In genomic region chr9:109036744-109037680, GRCh38 we compare ENCODE assay signal across 15 cellular contexts. TPM values are rescaled to one million over a fixed set of nuclear protein-coding genes. Genes with fewer than 3 reads are reported as not detected.
DNase-seq lines count a peak whose midpoint lies in the region; ATAC-seq and TF ChIP-seq lines count a peak whose summit lies in the region.
"Had no signal": no experiment of that assay in that cellular context is flagged by ENCODE, and none has a peak within 500 bp of the region (broad histone marks: within the 10 kb centered on the region; RNA-seq: fewer than 3 reads in every experiment).

No MANE protein-coding gene starts in this region.

- H3K18ac ChIP-seq in H9 (ENCODE audit: insufficient read length, low read depth, low read length) = no peak overlapping the region

- no peak overlapping the region for H3K56ac ChIP-seq in H9 (ENCODE audit: insufficient read length, low read depth, low read length)

- ATAC-seq in HCT116 (peak; percentile 24), activated B cell treated with CpG ODN at 0.5 μM for 24 hours (ENCODE audit: low read depth) (no peak), left ventricle myocardium superior (peak; percentile 61), GM19463 (IDR thresholded peaks at IDR 0.05; ENCODE audit: unreplicated experiment) (no peak), GM21423 (IDR thresholded peaks at IDR 0.05; ENCODE audit: unreplicated experiment) (no peak)
- ATAC-seq in activated CD8-positive, alpha-beta T cell treated with anti-CD3 and anti-CD28 coated beads, Interleukin-2, amount 10 ng/mL, durations not matched to agents 7 days and 5 days = no peak
- ATAC-seq: stimulated activated naive CD8-positive, alpha-beta T cell treated with anti-CD3 and anti-CD28 coated beads, Interleukin-15, Interleukin-2, amounts not matched to agents 100 U/mL and 50 U/mL, for 24 hours had no signal

- DNase-seq in HCT116 (ENCODE audit: low read depth, low spot score) (no peak), activated B cell treated with CpG ODN at 0.5 μM for 24 hours (no peak), left ventricle myocardium superior (no peak), smooth muscle cell (lab: John Stamatoyannopoulos, UW; ENCODE audit: unreplicated experiment) (no peak), H9 (no peak)
- DNase-seq in activated CD8-positive, alpha-beta T cell treated with anti-CD3 and anti-CD28 coated beads, Interleukin-2, amount 10 ng/mL, durations not matched to agents 7 days and 5 days = no peak
- DNase-seq: activated CD4-positive, alpha-beta T cell treated with anti-CD3 and anti-CD28 coated beads for 1 hour; activated gamma-delta T cell; colonic mucosa; NCI-H446; stimulated activated CD4-positive, alpha-beta T cell treated with anti-CD3 and anti-CD28 coated beads, Interleukin-2, amount 100 ng/mL, for 48 hours; stimulated activated naive CD8-positive, alpha-beta T cell treated with anti-CD3 and anti-CD28 coated beads, Interleukin-15, Interleukin-2, amounts not matched to agents 100 U/mL and 50 U/mL, for 24 hours had no signal

- no peak overlapping the region for H4K5ac ChIP-seq in H9 (ENCODE audit: insufficient read length, low read depth, low read length)

- H4K91ac ChIP-seq in H9 (ENCODE audit: insufficient read length, low read depth, low read length) = no peak overlapping the region

- BruUV-seq in HCT116 (replicated peaks; lab: Mats Ljungman, UMichigan) = no TSS peak

- H3K9me2 ChIP-seq in HCT116 (ENCODE audit: insufficient read depth) = no peaks in the 10 kb centered on the region

- H3K27me3 Mint-ChIP-seq in activated B cell treated with CpG ODN at 0.5 μM for 24 hours = no peaks in the 10 kb centered on the region
- no peaks in the 10 kb centered on the region for H3K27me3 Mint-ChIP-seq in activated CD8-positive, alpha-beta T cell treated with anti-CD3 and anti-CD28 coated beads, Interleukin-2, amount 10 ng/mL, durations not matched to agents 7 days and 5 days (ENCODE audit: low read depth)
- H3K27me3 Mint-ChIP-seq in H9 (ENCODE audit: low read depth) = no peaks in the 10 kb centered on the region

- H3K79me2 ChIP-seq in HCT116 (ENCODE audit: insufficient read depth, low read length) (0 out of 2 replicates have a peak, but pooled peaks cover 11% of the 10 kb centered on the region), smooth muscle cell (ENCODE audit: low read depth) (no peaks in the 10 kb centered on the region), H9 (ENCODE audit: insufficient read depth, low read length) (no peaks in the 10 kb centered on the region)

- WGBS in smooth muscle cell (ENCODE audit: low lambda C conversion rate) = 92% methylated on average over 6 of the region's 6 CpGs
- WGBS in H9 (ENCODE audit: extremely low coverage, insufficient read length, low lambda C conversion rate) = no CpG with 5 or more reads among the region's 6 CpGs

- H2BK5ac ChIP-seq in H9 (ENCODE audit: insufficient read length, low read length) = no peak overlapping the region

- H3K36me3 ChIP-seq in HCT116 (ENCODE audit: control insufficient read depth in 1 of 2, insufficient read depth in 2 of 2, low read length in 2 of 2) (peaks cover 4 to 15% of the 10 kb centered on the region in 2 experiments; a peak in 2 of 4 replicates), smooth muscle cell (ENCODE audit: low read depth) (peaks cover under 1% of the 10 kb centered on the region)
- H3K36me3 ChIP-seq: colonic mucosa had no signal

- H3K9me3 Mint-ChIP-seq in activated B cell treated with CpG ODN at 0.5 μM for 24 hours (peaks cover 2% of the 10 kb centered on the region), H9 (no peaks in the 10 kb centered on the region)
- no peaks in the 10 kb centered on the region for H3K9me3 Mint-ChIP-seq in activated CD8-positive, alpha-beta T cell treated with anti-CD3 and anti-CD28 coated beads, Interleukin-2, amount 10 ng/mL, durations not matched to agents 7 days and 5 days (ENCODE audit: insufficient read depth)

- 0 out of 4 replicates have a peak overlapping the region, but pooled peaks of 1 of the 2 experiments have one; percentile 14 for H3K4me3 ChIP-seq in HCT116 (replicated peaks in 1 of 2; ENCODE audit: low read depth in 1 of 2, low read length in 2 of 2)
- no peak overlapping the region for H3K4me3 ChIP-seq in smooth muscle cell
- H3K4me3 ChIP-seq: colonic mucosa had no signal

- H3K27ac ChIP-seq in HCT116 (ENCODE audit: low read depth, low read length) (peak overlapping the region; percentile 67), smooth muscle cell (ENCODE audit: low read depth) (peak overlapping the region; percentile 79), H9 (ENCODE audit: insufficient read length, low read depth, low read length) (no peak overlapping the region)
- H3K27ac ChIP-seq: colonic mucosa, foreskin keratinocyte had no signal

- H3K4me1 Mint-ChIP-seq in activated B cell treated with CpG ODN at 0.5 μM for 24 hours = no peaks in the 10 kb centered on the region
- H3K4me1 Mint-ChIP-seq in activated CD8-positive, alpha-beta T cell treated with anti-CD3 and anti-CD28 coated beads, Interleukin-2, amount 10 ng/mL, durations not matched to agents 7 days and 5 days (ENCODE audit: low read depth) = no peaks in the 10 kb centered on the region
- H3K4me1 Mint-ChIP-seq in H9 = no peaks in the 10 kb centered on the region

- H3K4me1 ChIP-seq in HCT116 (ENCODE audit: control insufficient read depth in 1 of 2, insufficient read depth in 2 of 2, low read length in 2 of 2) (peaks cover 53 to 59% of the 10 kb centered on the region in 2 experiments), smooth muscle cell (ENCODE audit: low read depth) (no peaks in the 10 kb centered on the region), H9 (ENCODE audit: insufficient read depth, low read length) (no peaks in the 10 kb centered on the region)
- H3K4me1 ChIP-seq: colonic mucosa had no signal

- CTCF ChIA-PET in HCT116 (lab: Charles Lee) (no interaction called here), activated B cell treated with CpG ODN at 0.5 μM for 24 hours (lab: Charles Lee) (no interaction called here)
- CTCF ChIA-PET in activated CD8-positive, alpha-beta T cell treated with anti-CD3 and anti-CD28 coated beads, Interleukin-2, amount 10 ng/mL, durations not matched to agents 7 days and 5 days (lab: Charles Lee) = no interaction called here

- no peaks in the 10 kb centered on the region for H3K27me3 ChIP-seq in HCT116 (ENCODE audit: insufficient read depth, low read length)
- no peaks in the 10 kb centered on the region for H3K27me3 ChIP-seq in smooth muscle cell (ENCODE audit: low read depth)
- H3K27me3 ChIP-seq in H9 (ENCODE audit: insufficient read depth, low read length) = no peaks in the 10 kb centered on the region
- H3K27me3 ChIP-seq: colonic mucosa, foreskin keratinocyte had no signal

- no peak overlapping the region for H3K4me3 Mint-ChIP-seq in activated B cell treated with CpG ODN at 0.5 μM for 24 hours
- no peak overlapping the region for H3K4me3 Mint-ChIP-seq in activated CD8-positive, alpha-beta T cell treated with anti-CD3 and anti-CD28 coated beads, Interleukin-2, amount 10 ng/mL, durations not matched to agents 7 days and 5 days
- H3K4me3 Mint-ChIP-seq in H9 = no peak overlapping the region

- no peak overlapping the region for H3K23ac ChIP-seq in H9 (ENCODE audit: insufficient read length, low read depth, low read length)

- no peak overlapping the region for H2BK12ac ChIP-seq in H9 (ENCODE audit: insufficient read length, low read depth, low read length)

- no peaks in the 10 kb centered on the region for H4K20me1 ChIP-seq in HCT116 (ENCODE audit: insufficient read depth)
- no peaks in the 10 kb centered on the region for H4K20me1 ChIP-seq in smooth muscle cell (ENCODE audit: low read depth)
- H4K20me1 ChIP-seq in H9 (ENCODE audit: control insufficient read depth, insufficient read depth, insufficient read length) = no peaks in the 10 kb centered on the region

- H3K14ac ChIP-seq in H9 (ENCODE audit: insufficient read depth, low read length) = no peak overlapping the region

- no peak overlapping the region for H3K4ac ChIP-seq in H9 (ENCODE audit: low read depth, low read length)

- H3K23me2 ChIP-seq in H9 (ENCODE audit: insufficient read length, low read depth, low read length, poor library complexity, severe bottlenecking) = no peaks in the 10 kb centered on the region

- H3F3A ChIP-seq in smooth muscle cell (ENCODE audit: low read depth) = peaks cover 5% of the 10 kb centered on the region

- TF ChIP-seq CTCF in HCT116 (IDR thresholded peaks at IDR 0.05 in 2 of 3, conservative IDR thresholded peaks at IDR 0.05 in 1 of 3; ENCODE audit: borderline replicate concordance in 1 of 3, insufficient read depth in 1 of 3, low read depth in 2 of 3, low read length in 2 of 3) (no peak), activated B cell treated with CpG ODN at 0.5 μM for 24 hours (IDR thresholded peaks at IDR 0.05) (no peak), smooth muscle cell (IDR thresholded peaks at IDR 0.05; ENCODE audit: borderline replicate concordance, insufficient read depth, poor library complexity, severe bottlenecking) (no peak), H9 (conservative IDR thresholded peaks at IDR 0.05) (no peak)

- intact Hi-C loops in HCT116 (cut with micrococcal nuclease) = loop anchor here (1.0 kb wide), 1 partner anchor 82 kb away; the partner anchor contains the start of gene TMEM245
- intact Hi-C loops in activated B cell treated with CpG ODN at 0.5 μM for 24 hours (cut with micrococcal nuclease) = no loop called here
- intact Hi-C loops in left ventricle myocardium superior (cut with micrococcal nuclease) = no loop called here

- no peak for TF ChIP-seq POLR2A in HCT116 (IDR thresholded peaks at IDR 0.05; ENCODE audit: borderline replicate concordance, extremely low read depth, insufficient read depth, insufficient read length)

- H3K9me3 ChIP-seq in HCT116 (ENCODE audit: control insufficient read depth in 1 of 2, insufficient read depth in 1 of 2, low read depth in 1 of 2, low read length in 2 of 2) = no peaks in the 10 kb centered on the region
- H3K9me3 ChIP-seq in smooth muscle cell (replicated peaks; ENCODE audit: low read depth) = no peaks in the 10 kb centered on the region
- H3K9me3 ChIP-seq in H9 (ENCODE audit: control insufficient read depth, low read depth, low read length) = no peaks in the 10 kb centered on the region
- H3K9me3 ChIP-seq: colonic mucosa had no signal

- RAD21 ChIA-PET in HCT116 (lab: Charles Lee; ENCODE audit: low non-redundant PET in 1 of 2, low total read pairs in 2 of 2, uncharacterized antibody in 2 of 2, unreplicated experiment in 2 of 2) = no interaction called here

- no peak overlapping the region for H2BK120ac ChIP-seq in H9 (ENCODE audit: low read depth, low read length, poor library complexity, severe bottlenecking)

- POLR2A ChIA-PET in HCT116 (lab: Charles Lee) = no interaction called here
- POLR2A ChIA-PET in activated B cell treated with CpG ODN at 0.5 μM for 24 hours (lab: Charles Lee) = interaction anchor here (0.6 kb wide), 1 partner anchor 10 kb away, joined by 3 read pairs; no protein-coding TSS in a partner anchor
- POLR2A ChIA-PET in activated CD8-positive, alpha-beta T cell treated with anti-CD3 and anti-CD28 coated beads, Interleukin-2, amount 10 ng/mL, durations not matched to agents 7 days and 5 days (lab: Charles Lee) = no interaction called here

- H2AK5ac ChIP-seq in H9 (ENCODE audit: insufficient read length, low read length) = no peak overlapping the region

- no peak overlapping the region for H2BK15ac ChIP-seq in H9 (ENCODE audit: low read depth, low read length)

- no peak for TF ChIP-seq RAD21 in HCT116 (IDR thresholded peaks at IDR 0.05; ENCODE audit: low read depth)

- H3K4me2 ChIP-seq in HCT116 (ENCODE audit: low read length) = peak overlapping the region; percentile 60
- H3K4me2 ChIP-seq in smooth muscle cell = peak overlapping the region; percentile 5
- H3K4me2 ChIP-seq in H9 (ENCODE audit: insufficient read depth, insufficient read length, low read length) = no peak overlapping the region

- H3T11ph ChIP-seq in H9 (ENCODE audit: low read length) = no peak overlapping the region

- H3K9ac ChIP-seq in HCT116 (ENCODE audit: low read length) (0 out of 2 replicates have a peak overlapping the region, but pooled peaks have one; percentile 4), smooth muscle cell (ENCODE audit: low read depth) (no peak overlapping the region), H9 (ENCODE audit: extremely low read depth, insufficient read length, low read length) (no peak overlapping the region)

- no peaks in the 10 kb centered on the region for H3K79me1 ChIP-seq in H9 (ENCODE audit: insufficient read depth, low read depth, low read length, poor library complexity, severe bottlenecking)

- H2AFZ ChIP-seq in HCT116 (ENCODE audit: low read depth, low read length, poor library complexity, severe bottlenecking) = no peak overlapping the region
- H2AFZ ChIP-seq in smooth muscle cell (ENCODE audit: low read depth) = no peak overlapping the region
- H2AFZ ChIP-seq in H9 (ENCODE audit: low read length) = no peak overlapping the region

- H2BK20ac ChIP-seq in H9 (ENCODE audit: low read depth, low read length, poor library complexity, severe bottlenecking) = no peak overlapping the region

- H3K36me3 Mint-ChIP-seq in activated B cell treated with CpG ODN at 0.5 μM for 24 hours (ENCODE audit: low read depth) = peaks cover 70% of the 10 kb centered on the region
- peaks cover 44% of the 10 kb centered on the region for H3K36me3 Mint-ChIP-seq in activated CD8-positive, alpha-beta T cell treated with anti-CD3 and anti-CD28 coated beads, Interleukin-2, amount 10 ng/mL, durations not matched to agents 7 days and 5 days (ENCODE audit: low read depth)
- H3K36me3 Mint-ChIP-seq in H9 (ENCODE audit: insufficient read depth in 1 of 3, low read depth in 3 of 3) = peaks cover 15 to 60% (median 38%) of the 10 kb centered on the region in 3 experiments; a peak in 6 of 7 replicates

- H4K8ac ChIP-seq in H9 (replicated peaks; ENCODE audit: insufficient read length, low read depth, low read length) = no peak overlapping the region

- H3K27ac Mint-ChIP-seq in activated B cell treated with CpG ODN at 0.5 μM for 24 hours (peak overlapping the region; percentile 25), H9 (peak overlapping the region in 1 of 3 experiments; percentile 14; a peak in 1 of 7 replicates)
- no peak overlapping the region for H3K27ac Mint-ChIP-seq in activated CD8-positive, alpha-beta T cell treated with anti-CD3 and anti-CD28 coated beads, Interleukin-2, amount 10 ng/mL, durations not matched to agents 7 days and 5 days

RNA-seq across cellular contexts. Expression of gene CTNNAL1, which starts 23.7 kb away (rescaled TPM):
- total RNA-seq in HCT116 (2021; ENCODE audit: unreplicated experiment) (87.2 TPM), activated B cell treated with CpG ODN at 0.5 μM for 24 hours (1.9 and 2.4 TPM in 2 replicates), left ventricle myocardium superior (77.9 TPM), smooth muscle cell (33.5 and 44.3 TPM in 2 replicates), H9 (2021) (51.9 and 52.9 TPM in 2 replicates)
- 24.8 and 37.9 TPM in 2 replicates for polyA plus RNA-seq in HCT116 (2012)
- 27.4 and 29.0 TPM in 2 replicates for polyA plus RNA-seq in smooth muscle cell
- 10 to 100 TPM; 21.4 to 21.8 TPM for total RNA-seq in activated CD8-positive, alpha-beta T cell treated with anti-CD3 and anti-CD28 coated beads, Interleukin-2, amount 10 ng/mL, durations not matched to agents 7 days and 5 days

Comparison
In these comparisons a context has a peak if more than half of its experiments do, and no peak if none do; other contexts are left out.
1. ATAC-seq: peak in HCT116 (single experiment) and left ventricle myocardium superior (single experiment); none in activated B cell treated with CpG ODN at 0.5 μM for 24 hours (single experiment), activated CD8-positive, alpha-beta T cell treated with anti-CD3 and anti-CD28 coated beads, Interleukin-2, amount 10 ng/mL, durations not matched to agents 7 days and 5 days (single experiment), GM19463 (single experiment) and GM21423 (single experiment).